In genomic region chr21:44926364-44927101, GRCh38 we compare ENCODE assay signal across 7 cellular contexts. TPM values are rescaled to one million over a fixed set of nuclear protein-coding genes. Genes with fewer than 3 reads are reported as not detected.
A peak's percentile ranks its signal among the peaks of the same experiment; 100 is the strongest.
DNase-seq lines count a peak whose midpoint lies in the region; ATAC-seq and TF ChIP-seq lines count a peak whose summit lies in the region.

No MANE protein-coding gene starts in this region.

- no peaks in the 10 kb centered on the region for H3K9me3 Mint-ChIP-seq in activated B cell treated with CpG ODN at 0.5 μM for 24 hours
- no peaks in the 10 kb centered on the region for H3K9me3 Mint-ChIP-seq in endothelial cell (ENCODE audit: unreplicated experiment)
- H3K9me3 Mint-ChIP-seq in stimulated activated naive CD8-positive, alpha-beta T cell treated with anti-CD3 and anti-CD28 coated beads, Interleukin-15, amount 100 ng/mL, for 72 hours = no peaks in the 10 kb centered on the region

- POLR2A ChIA-PET in IMR-90 (lab: Charles Lee; ENCODE audit: unreplicated experiment) = no interaction called here
- POLR2A ChIA-PET in activated B cell treated with CpG ODN at 0.5 μM for 24 hours (lab: Charles Lee) = interaction anchor here (0.8 to 7.6 kb wide), 11 partner anchors 9 to 568 kb away, joined by 3 to 84 read pairs (median 14); partner anchors contain the start of genes PTTG1IP and UBE2G2

- BruUV-seq in IMR-90 (replicated peaks; lab: Mats Ljungman, UMichigan) = no TSS peak

- H3K27ac Mint-ChIP-seq in activated B cell treated with CpG ODN at 0.5 μM for 24 hours (peak overlapping the region; percentile 93), endothelial cell (ENCODE audit: unreplicated experiment) (peak overlapping the region; percentile 61)
- H3K27ac Mint-ChIP-seq in stimulated activated naive CD8-positive, alpha-beta T cell treated with anti-CD3 and anti-CD28 coated beads, Interleukin-15, amount 100 ng/mL, for 72 hours = peak overlapping the region; percentile 95 to 98

- no peak overlapping the region for H2BK5ac ChIP-seq in IMR-90 (ENCODE audit: low read depth, low read length, poor library complexity, severe bottlenecking)

- H3K4me3 Mint-ChIP-seq in activated B cell treated with CpG ODN at 0.5 μM for 24 hours (peak overlapping the region; percentile 79), endothelial cell (ENCODE audit: unreplicated experiment) (no peak overlapping the region)
- peak overlapping the region; percentile 71 to 72 for H3K4me3 Mint-ChIP-seq in stimulated activated naive CD8-positive, alpha-beta T cell treated with anti-CD3 and anti-CD28 coated beads, Interleukin-15, amount 100 ng/mL, for 72 hours

- TF ChIP-seq RAD21 in IMR-90 (IDR thresholded peaks at IDR 0.05; ENCODE audit: low read length) = no peak

- no peak overlapping the region; the same call in 2 of the 3 replicates for H2BK15ac ChIP-seq in IMR-90 (ENCODE audit: low read depth, low read length)

- no peaks in the 10 kb centered on the region for H3K27me3 Mint-ChIP-seq in activated B cell treated with CpG ODN at 0.5 μM for 24 hours
- peaks cover 27% of the 10 kb centered on the region for H3K27me3 Mint-ChIP-seq in endothelial cell (ENCODE audit: unreplicated experiment)
- no peaks in the 10 kb centered on the region for H3K27me3 Mint-ChIP-seq in stimulated activated naive CD8-positive, alpha-beta T cell treated with anti-CD3 and anti-CD28 coated beads, Interleukin-15, amount 100 ng/mL, for 72 hours

- H4K8ac ChIP-seq in IMR-90 (ENCODE audit: low read depth in 2 of 2, low read length in 2 of 2) = no peak overlapping the region

- H3K27ac ChIP-seq in IMR-90 (ENCODE audit: insufficient read depth, low read length) = no peak overlapping the region
- H3K27ac ChIP-seq in prostate gland = no peak overlapping the region

- H4K20me1 ChIP-seq in IMR-90 (ENCODE audit: insufficient read depth, low read length) = peaks cover 40% of the 10 kb centered on the region

- H3K56ac ChIP-seq in IMR-90 (ENCODE audit: extremely low read depth, insufficient read depth, low read length) = no peak overlapping the region

- H3K36me3 Mint-ChIP-seq in activated B cell treated with CpG ODN at 0.5 μM for 24 hours (ENCODE audit: low read depth) (no peaks in the 10 kb centered on the region), endothelial cell (ENCODE audit: low read depth, unreplicated experiment) (no peaks in the 10 kb centered on the region)

- H3K4ac ChIP-seq in IMR-90 (ENCODE audit: low read depth, low read length) = peak overlapping the region; percentile 22

- H3K4me1 ChIP-seq in IMR-90 (ENCODE audit: control insufficient read depth, insufficient read depth, low read length) = peaks cover 22% of the 10 kb centered on the region
- H3K4me1 ChIP-seq in prostate gland (replicated peaks) = peaks cover 2% of the 10 kb centered on the region

- H3K14ac ChIP-seq in IMR-90 (replicated peaks; ENCODE audit: low read depth, low read length) = no peak overlapping the region

- CTCF ChIA-PET in IMR-90 (lab: Yijun Ruan, JAX) (no interaction called here), activated B cell treated with CpG ODN at 0.5 μM for 24 hours (lab: Charles Lee) (interaction anchor here (1.0 to 3.6 kb wide), 3 partner anchors 12 to 34 kb away, joined by 3 to 13 read pairs (median 3); no protein-coding TSS in a partner anchor)

- no peak for ATAC-seq in IMR-90 (ENCODE audit: low read depth)
- ATAC-seq in activated B cell treated with CpG ODN at 0.5 μM for 24 hours (ENCODE audit: low read depth) = no peak
- ATAC-seq in stimulated activated naive CD8-positive, alpha-beta T cell treated with anti-CD3 and anti-CD28 coated beads, Interleukin-15, amount 100 ng/mL, for 72 hours = peak; percentile 49
- ATAC-seq in GM18511 (IDR thresholded peaks at IDR 0.05; ENCODE audit: unreplicated experiment) = no peak

- intact Hi-C loops in IMR-90 (cut with micrococcal nuclease) = loop anchor here (5.0 kb wide), 1 partner anchor 54 kb away; the partner anchor contains the start of gene PTTG1IP
- intact Hi-C loops in activated B cell treated with CpG ODN at 0.5 μM for 24 hours (cut with micrococcal nuclease) = loop anchor here (1.0 to 10.0 kb wide), 5 partner anchors 12 to 592 kb away; partner anchors contain the start of genes CFAP410 and PTTG1IP
- intact Hi-C loops in prostate gland (cut with DNase I) = no loop called here

- peak overlapping the region; percentile 64 for H2AK5ac ChIP-seq in IMR-90 (ENCODE audit: low read depth, low read length)

- peak overlapping the region; percentile 5 for H2AK9ac ChIP-seq in IMR-90 (replicated peaks; ENCODE audit: low read depth, low read length, poor library complexity)

- TF ChIP-seq CTCF in IMR-90 (conservative IDR thresholded peaks at IDR 0.05; ENCODE audit: low read depth, low read length) (no peak), activated B cell treated with CpG ODN at 0.5 μM for 24 hours (IDR thresholded peaks at IDR 0.05) (no peak), endothelial cell (IDR thresholded peaks at IDR 0.05; ENCODE audit: unreplicated experiment) (no peak), prostate gland (IDR thresholded peaks at IDR 0.05) (no peak)

- H3K79me1 ChIP-seq in IMR-90 (ENCODE audit: low read depth in 1 of 2, low read length in 2 of 2) = peaks cover 0 to 3% of the 10 kb centered on the region in 2 experiments; a peak in 1 of 4 replicates

- H3K18ac ChIP-seq in IMR-90 (ENCODE audit: low read depth, low read length) = no peak overlapping the region

- H3K27me3 ChIP-seq in IMR-90 (ENCODE audit: control insufficient read depth, insufficient read depth, low read length) (peaks cover 62% of the 10 kb centered on the region), prostate gland (replicated peaks; ENCODE audit: insufficient read depth) (peaks cover 1% of the 10 kb centered on the region)

- H3K9me3 ChIP-seq in IMR-90 (ENCODE audit: control insufficient read depth, insufficient read depth, low read length) (peaks cover 7% of the 10 kb centered on the region), prostate gland (no peaks in the 10 kb centered on the region)

- H3K4me3 ChIP-seq in IMR-90 (ENCODE audit: insufficient read depth, low read depth, low read length) = no peak overlapping the region
- H3K4me3 ChIP-seq in prostate gland = no peak overlapping the region

- H3K4me2 ChIP-seq in IMR-90 (ENCODE audit: low read depth, low read length) = no peak overlapping the region

- no peak overlapping the region; the same call in 1 of the 2 replicates for H2BK120ac ChIP-seq in IMR-90 (ENCODE audit: low read depth, low read length)

- TF ChIP-seq POLR2A in IMR-90 (IDR thresholded peaks at IDR 0.05; ENCODE audit: low read depth, low read length) (no peak), prostate gland (IDR thresholded peaks at IDR 0.05) (no peak)

- 0 out of 2 replicates have a peak overlapping the region, but pooled peaks have one; percentile 13 for H4K91ac ChIP-seq in IMR-90 (ENCODE audit: insufficient read depth, low read depth, low read length)

- H2AFZ ChIP-seq in IMR-90 (replicated peaks; ENCODE audit: low read length, poor library complexity) = no peak overlapping the region

- H3K36me3 ChIP-seq in IMR-90 (ENCODE audit: control insufficient read depth, insufficient read depth, low read length) = no peaks in the 10 kb centered on the region
- H3K36me3 ChIP-seq in prostate gland = no peaks in the 10 kb centered on the region

- no peak overlapping the region for H3K9ac ChIP-seq in IMR-90 (ENCODE audit: low read depth, low read length)

- WGBS in IMR-90 (ENCODE audit: extremely low coverage in 2 of 2, insufficient read length in 1 of 2), 2 experiments = 83% methylated on average over 8 of the region's 23 CpGs; no CpG with 5 or more reads in 1 of the 2 experiments
- 72% methylated on average over 23 of the region's 23 CpGs for WGBS in prostate gland

- peaks cover 96% of the 10 kb centered on the region for H3K4me1 Mint-ChIP-seq in activated B cell treated with CpG ODN at 0.5 μM for 24 hours
- H3K4me1 Mint-ChIP-seq in endothelial cell (ENCODE audit: unreplicated experiment) = peaks cover 27% of the 10 kb centered on the region
- peaks cover 99% of the 10 kb centered on the region for H3K4me1 Mint-ChIP-seq in stimulated activated naive CD8-positive, alpha-beta T cell treated with anti-CD3 and anti-CD28 coated beads, Interleukin-15, amount 100 ng/mL, for 72 hours

- H4K5ac ChIP-seq in IMR-90 (ENCODE audit: low read depth, low read length) = no peak overlapping the region

- peaks cover 10% of the 10 kb centered on the region; the same call in 1 of the 2 replicates for H3K9me1 ChIP-seq in IMR-90 (ENCODE audit: insufficient read depth, low read length)

- dilution Hi-C loops in IMR-90 (cut with HindIII; ENCODE audit: low sequenced_read_pairs, unreplicated experiment) = no loop called here

- H2BK20ac ChIP-seq in IMR-90 (ENCODE audit: low read depth, low read length) = no peak overlapping the region

- in situ Hi-C loops in IMR-90 (cut with MboI; ENCODE audit: low sequenced_read_pairs) = loop anchor here (5.0 to 25.0 kb wide), 2 partner anchors 44 to 414 kb away; no protein-coding TSS in a partner anchor

- no peak overlapping the region for H3K23ac ChIP-seq in IMR-90 (ENCODE audit: low read depth, low read length)

- peak; percentile 29 for DNase-seq in IMR-90
- DNase-seq in activated B cell treated with CpG ODN at 0.5 μM for 24 hours = no peak
- DNase-seq in endothelial cell (ENCODE audit: low spot score) = no peak
- no peak for DNase-seq in stimulated activated naive CD8-positive, alpha-beta T cell treated with anti-CD3 and anti-CD28 coated beads, Interleukin-15, amount 100 ng/mL, for 72 hours
- DNase-seq in midbrain (lab: John Stamatoyannopoulos, UW) = no peak
- DNase-seq in prostate gland (ENCODE audit: low spot score) = no peak

RNA-seq across cellular contexts. Expression of gene ITGB2, which starts 5.8 kb away (rescaled TPM):
- not detected in 2 replicates for total RNA-seq in IMR-90 (2012; rRNA removed)
- polyA plus RNA-seq in IMR-90 (2012; rRNA removed) = 0.14 TPM in 1 of 2 replicates, not detected in the other
- 0.06 and 0.15 TPM in 2 replicates for polyA plus RNA-seq in IMR-90 (2012; cell fraction: cytosol; rRNA removed)
- polyA plus RNA-seq in IMR-90 (2012; cell fraction: nucleus; rRNA removed; ENCODE audit: low replicate concordance) = 0.07 TPM in 1 of 2 replicates, not detected in the other
- 124 and 131 TPM in 2 replicates for total RNA-seq in activated B cell treated with CpG ODN at 0.5 μM for 24 hours
- 21.3 TPM for total RNA-seq in endothelial cell (ENCODE audit: unreplicated experiment)
- total RNA-seq in prostate gland = 10 to 100 TPM; 23.1 to 56.1 TPM

RNA-seq across cellular contexts. Expression of gene SLX9, which starts 13.3 kb away (rescaled TPM):
- total RNA-seq in IMR-90 (2012; rRNA removed) (10.4 and 17.5 TPM in 2 replicates), activated B cell treated with CpG ODN at 0.5 μM for 24 hours (26.0 and 34.7 TPM in 2 replicates), endothelial cell (ENCODE audit: unreplicated experiment) (13.7 TPM), prostate gland (10 to 100 TPM; 21.4 to 24.8 TPM)
- 21.7 and 27.4 TPM in 2 replicates for polyA plus RNA-seq in IMR-90 (2012; rRNA removed)
- 29.5 and 45.6 TPM in 2 replicates for polyA plus RNA-seq in IMR-90 (2012; cell fraction: cytosol; rRNA removed)
- 26.6 and 28.5 TPM in 2 replicates for polyA plus RNA-seq in IMR-90 (2012; cell fraction: nucleus; rRNA removed; ENCODE audit: low replicate concordance)

RNA-seq across cellular contexts. Expression of gene PTTG1IP, which starts 53.0 kb away (rescaled TPM):
- total RNA-seq in IMR-90 (2012; rRNA removed) = 194 and 230 TPM in 2 replicates
- 156 and 167 TPM in 2 replicates for polyA plus RNA-seq in IMR-90 (2012; rRNA removed)
- 112 and 137 TPM in 2 replicates for polyA plus RNA-seq in IMR-90 (2012; cell fraction: cytosol; rRNA removed)
- 67.9 and 125 TPM in 2 replicates for polyA plus RNA-seq in IMR-90 (2012; cell fraction: nucleus; rRNA removed; ENCODE audit: low replicate concordance)
- 35.3 and 36.6 TPM in 2 replicates for total RNA-seq in activated B cell treated with CpG ODN at 0.5 μM for 24 hours
- 223 TPM for total RNA-seq in endothelial cell (ENCODE audit: unreplicated experiment)
- 100 to 1,000 TPM; 216 to 244 TPM for total RNA-seq in prostate gland

Comparison
In these comparisons a context has a peak if more than half of its experiments do, and no peak if none do; other contexts are left out.
1. RNA of gene ITGB2, which starts 5.8 kb away (total RNA-seq): 124 to 131 TPM in activated B cell treated with CpG ODN at 0.5 μM for 24 hours, 23.1 to 56.1 TPM in prostate gland and 21.3 TPM in endothelial cell (single experiment); not detected in IMR-90; every median in the first group is over 10 times any median in the second.
2. Peak in every context shown above with its lines, with median percentiles within 50 percentile points of each other: H3K27ac Mint-ChIP-seq.